In the genomic region with DNA sequence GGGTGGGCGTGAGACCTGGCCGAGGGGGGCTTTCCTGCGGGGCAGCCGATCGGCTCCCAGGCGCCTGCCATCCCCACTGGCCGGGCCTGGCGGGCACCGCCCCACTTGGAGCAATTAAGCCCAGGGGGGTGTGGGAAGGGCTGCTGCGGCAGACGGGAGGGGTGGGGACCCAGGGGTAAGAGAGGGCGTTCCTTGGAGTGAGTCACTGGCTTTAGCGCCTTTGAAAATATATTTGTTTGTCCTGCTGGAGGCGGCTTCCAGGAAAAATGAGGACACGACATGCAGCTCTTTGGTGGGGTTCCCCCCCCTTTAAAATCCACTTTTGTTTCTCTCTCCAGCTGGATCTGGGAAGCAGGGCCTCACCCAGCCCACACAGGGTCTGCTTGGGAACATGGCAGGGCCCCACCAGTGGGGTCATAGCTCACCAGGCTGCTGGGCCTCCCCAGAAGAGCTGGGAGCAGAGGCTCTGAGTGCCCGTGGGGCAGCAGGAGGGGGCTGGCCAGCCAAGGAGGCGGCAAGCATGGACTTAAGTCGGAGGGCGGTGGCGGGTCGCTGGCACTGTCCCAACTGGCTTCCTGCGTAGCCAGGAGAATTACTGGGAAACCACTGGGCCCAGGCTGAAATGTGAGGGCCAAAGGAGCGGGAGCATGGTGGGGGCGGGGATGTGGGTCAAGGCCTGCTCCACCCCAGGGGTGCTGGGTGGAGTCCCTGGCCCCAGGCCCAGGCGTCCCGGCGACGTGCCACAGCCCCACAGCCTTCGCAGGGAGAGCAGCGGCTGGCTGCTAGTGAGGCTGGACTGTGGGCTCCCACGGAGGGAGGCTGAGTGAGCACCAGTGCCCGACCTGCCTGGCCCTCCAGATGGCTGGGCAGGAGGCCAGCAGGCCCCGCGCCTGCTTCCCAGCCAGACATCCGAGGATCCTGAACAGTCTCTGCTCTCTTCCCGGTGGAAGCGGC, we compare ENCODE assay signal across 1 cellular context.
A peak's percentile ranks its signal among the peaks of the same experiment; 100 is the strongest.
TF ChIP-seq lines count a peak whose summit lies in the region.

No MANE protein-coding gene starts in this region.

TF ChIP-seq in K562, 482 proteins besides CTCF, POLR2A, EP300 and RAD21 (continued from another document):
- TF ChIP-seq, protein P1, sequence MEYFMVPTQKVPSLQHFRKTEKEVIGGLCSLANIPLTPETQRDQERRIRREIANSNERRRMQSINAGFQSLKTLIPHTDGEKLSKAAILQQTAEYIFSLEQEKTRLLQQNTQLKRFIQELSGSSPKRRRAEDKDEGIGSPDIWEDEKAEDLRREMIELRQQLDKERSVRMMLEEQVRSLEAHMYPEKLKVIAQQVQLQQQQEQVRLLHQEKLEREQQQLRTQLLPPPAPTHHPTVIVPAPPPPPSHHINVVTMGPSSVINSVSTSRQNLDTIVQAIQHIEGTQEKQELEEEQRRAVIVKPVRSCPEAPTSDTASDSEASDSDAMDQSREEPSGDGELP (CRISPR knock-in tag; IDR thresholded peaks at IDR 0.05; ENCODE audit: borderline replicate concordance), result peak; percentile 37; the same call in 1 of the 2 replicates
- 0 out of 2 replicates have a peak, but pooled peaks have one; percentile 23 for TF ChIP-seq ZBTB1 (CRISPR knock-in tag; IDR thresholded peaks at IDR 0.05; ENCODE audit: borderline replicate concordance, low read depth)
- TF ChIP-seq DPF2 (IDR thresholded peaks at IDR 0.05), result peak; percentile 63
- peak in 1 of 2 experiments; percentile 38; a peak in 1 of 4 replicates for TF ChIP-seq SIN3A (IDR thresholded peaks at IDR 0.05; ENCODE audit: borderline replicate concordance in 2 of 2, control insufficient read depth in 1 of 2, low read depth in 2 of 2, low read length in 2 of 2)
- TF ChIP-seq HDAC2 (IDR thresholded peaks at IDR 0.05), result peak; percentile 50; the same call in 1 of the 2 replicates
- no peak for TF ChIP-seq HNRNPK (IDR thresholded peaks at IDR 0.05; ENCODE audit: low read depth, low read length, poor library complexity, severe bottlenecking)
- no peak for TF ChIP-seq NR2C1 (IDR thresholded peaks at IDR 0.05)
- peak; percentile 45; the same call in 1 of the 2 replicates for TF ChIP-seq NR2C1 (tag; IDR thresholded peaks at IDR 0.05)
- 0 out of 2 replicates have a peak, but pooled peaks have one; percentile 52 for TF ChIP-seq SMARCE1 (IDR thresholded peaks at IDR 0.05)
- peak; percentile 44; the same call in 1 of the 2 replicates for TF ChIP-seq GABPB1 (CRISPR knock-in tag; IDR thresholded peaks at IDR 0.05)
- TF ChIP-seq POLR2G (IDR thresholded peaks at IDR 0.05; ENCODE audit: low read depth, low read length), result peak; percentile 66
- TF ChIP-seq STAT5A (IDR thresholded peaks at IDR 0.05; ENCODE audit: borderline replicate concordance, low read length), result peak; percentile 17; the same call in 1 of the 2 replicates
